In the genomic region with DNA sequence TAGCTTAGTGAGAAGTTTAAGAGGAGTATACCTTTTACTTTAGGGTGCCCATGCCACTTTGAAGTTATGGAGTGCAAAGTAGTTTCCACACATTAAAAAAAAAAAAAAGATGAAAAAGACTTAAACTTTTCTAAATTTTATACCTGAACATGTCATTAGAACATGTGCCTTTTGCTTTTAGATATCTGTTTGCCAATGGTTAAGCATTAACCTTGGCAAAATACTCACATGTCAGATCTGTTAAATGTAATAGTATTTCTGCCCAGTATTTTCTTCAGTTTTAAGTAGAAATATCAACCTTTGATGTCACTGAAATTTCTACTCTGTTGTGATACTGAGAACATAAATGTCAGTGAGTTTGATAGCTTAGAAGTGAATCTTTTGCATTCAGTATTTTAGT, we compare ENCODE assay signal across 10 cellular contexts. TPM values are rescaled to one million over a fixed set of nuclear protein-coding genes. Genes with fewer than 3 reads are reported as not detected.
DNase-seq lines count a peak whose midpoint lies in the region; ATAC-seq and TF ChIP-seq lines count a peak whose summit lies in the region.
"Had no signal": no experiment of that assay in that cellular context is flagged by ENCODE, and none has a peak within 500 bp of the region (broad histone marks: within the 10 kb centered on the region; RNA-seq: fewer than 3 reads in every experiment).

No MANE protein-coding gene starts in this region.

- H3K4me1 ChIP-seq in OCI-LY7 (ENCODE audit: insufficient read depth, low read length, poor library complexity, severe bottlenecking) (peaks cover 59% of the 10 kb centered on the region), gastrocnemius medialis (peaks cover 61 to 69% of the 10 kb centered on the region in 2 donors)

- H3K9me2 ChIP-seq in OCI-LY7 (ENCODE audit: insufficient read depth, low read length): no peaks in the 10 kb centered on the region

- intact Hi-C loops in OCI-LY7 (cut with micrococcal nuclease; ENCODE audit: unreplicated experiment) (loop anchor here (5.0 kb wide), 1 partner anchor 149 kb away; no protein-coding TSS in a partner anchor), gastrocnemius medialis (cut with DNase I; ENCODE audit: low total_unique reads) (loop anchor here (2.0 kb wide), 1 partner anchor 13 kb away; a partner anchor contains a TSS)

- H3K27me3 ChIP-seq in gastrocnemius medialis: no peaks in the 10 kb centered on the region
- H3K27me3 ChIP-seq: brain microvascular endothelial cell had no signal

- peak overlapping the region; percentile 82 for H3K4me2 ChIP-seq in OCI-LY7 (ENCODE audit: low read length)

- peaks cover 34% of the 10 kb centered on the region; the same call in 1 of the 2 replicates for H4K20me1 ChIP-seq in OCI-LY7 (ENCODE audit: insufficient read depth, low read length)

- CTCF ChIA-PET in OCI-LY7 (lab: Charles Lee; ENCODE audit: unreplicated experiment): no interaction called here

- H3K36me3 ChIP-seq in OCI-LY7 (ENCODE audit: insufficient read depth, low read length) (peaks cover 19% of the 10 kb centered on the region; the same call in 1 of the 2 replicates), gastrocnemius medialis (no peaks in the 10 kb centered on the region)
- H3K36me3 ChIP-seq: brain microvascular endothelial cell had no signal

- TF ChIP-seq POLR2A in gastrocnemius medialis (IDR thresholded peaks at IDR 0.05): no peak

- in situ Hi-C loops in gastrocnemius medialis (cut with MboI; ENCODE audit: low sequenced_read_pairs in 4 of 4): loop anchor here in 2 of 4 donors (10.0 to 25.0 kb wide), 2 partner anchors 73 to 91 kb away; a partner anchor contains a TSS

- POLR2A ChIA-PET in OCI-LY7 (lab: Charles Lee): interaction anchor here (0.6 to 4.4 kb wide), 7 partner anchors 8 to 149 kb away, joined by 3 to 30 read pairs (median 4); a partner anchor contains a TSS

- H3K9me3 ChIP-seq in OCI-LY7 (ENCODE audit: low read length) (no peaks in the 10 kb centered on the region), gastrocnemius medialis (no peaks in the 10 kb centered on the region)

- peak; percentile 4 for DNase-seq in DMS53 (lab: John Stamatoyannopoulos, UW)
- no peak for DNase-seq in DMS53 treated with DMSO at 0.1 percent for 48 hours (lab: John Stamatoyannopoulos, UW; ENCODE audit: unreplicated experiment)
- no peak for DNase-seq in OCI-LY7 (ENCODE audit: low spot score)
- no peak for DNase-seq in epithelial cell of proximal tubule (ENCODE audit: low read depth)
- no peak for DNase-seq in gastrocnemius medialis
- DNase-seq in NCI-H1105 (lab: John Stamatoyannopoulos, UW): no peak
- DNase-seq in NCI-H1417 (lab: John Stamatoyannopoulos, UW): no peak
- DNase-seq: activated CD4-positive, alpha-beta memory T cell treated with anti-CD3 and anti-CD28 coated beads, Interleukin-2, amount 10 ng/mL, durations not matched to agents 7 days and 5 days had no signal

- BruUV-seq in OCI-LY7 (replicated peaks; lab: Mats Ljungman, UMichigan): no TSS peak

- H3K27ac ChIP-seq in OCI-LY7 (ENCODE audit: low read depth, low read length, poor library complexity, severe bottlenecking) (peak overlapping the region; percentile 60), gastrocnemius medialis (peak overlapping the region in 2 of 4 donors; percentile 41 to 59)
- H3K27ac ChIP-seq: brain microvascular endothelial cell had no signal

- peaks cover 100% of the 10 kb centered on the region for H3K79me2 ChIP-seq in OCI-LY7 (ENCODE audit: insufficient read depth, low read depth, low read length)

- TF ChIP-seq CTCF in OCI-LY7 (conservative IDR thresholded peaks at IDR 0.05; ENCODE audit: low read length) (no peak), epithelial cell of proximal tubule (conservative IDR thresholded peaks at IDR 0.05; ENCODE audit: low read depth, low read length) (no peak), gastrocnemius medialis (IDR thresholded peaks at IDR 0.05 in 4 of 5, conservative IDR thresholded peaks at IDR 0.05 in 1 of 5) (no peak)

- ATAC-seq in gastrocnemius medialis (no peak), HG02840 (IDR thresholded peaks at IDR 0.05; ENCODE audit: low FRiP score, unreplicated experiment) (no peak)

- H3K4me3 ChIP-seq in OCI-LY7 (ENCODE audit: low read depth, low read length, poor library complexity, severe bottlenecking): peak overlapping the region; percentile 71
- peak overlapping the region; percentile 56 for H3K4me3 ChIP-seq in epithelial cell of proximal tubule (ENCODE audit: low read depth, low read length)
- H3K4me3 ChIP-seq in gastrocnemius medialis: peak overlapping the region in 3 of 4 donors; percentile 41 to 44 (median 44)

- no peak overlapping the region for H2AFZ ChIP-seq in OCI-LY7 (ENCODE audit: low read length)

RNA-seq across cellular contexts. Expression of a gene that starts 12.2 kb away (rescaled TPM):
- 111 and 122 TPM in 2 replicates for total RNA-seq in OCI-LY7 (2014; rRNA removed; shearing (Covaris generic))
- total RNA-seq in OCI-LY7 (2022): 86.2 and 97.8 TPM in 2 replicates
- 86.7 and 126 TPM in 2 replicates for total RNA-seq in epithelial cell of proximal tubule
- 100 to 1,000 TPM in 3 of 4 donors, 10 to 100 TPM in 1; 95.4 to 196 (median 146) TPM for total RNA-seq in gastrocnemius medialis
